8 cellular contexts compared by ENCODE assay signal in genomic region chr1:236604218-236605029, GRCh38. TPM values are rescaled to one million over a fixed set of nuclear protein-coding genes. Genes with fewer than 3 reads are reported as not detected.
A peak's percentile ranks its signal among the peaks of the same experiment; 100 is the strongest.
DNase-seq lines count a peak whose midpoint lies in the region; ATAC-seq and TF ChIP-seq lines count a peak whose summit lies in the region.

A gene with protein sequence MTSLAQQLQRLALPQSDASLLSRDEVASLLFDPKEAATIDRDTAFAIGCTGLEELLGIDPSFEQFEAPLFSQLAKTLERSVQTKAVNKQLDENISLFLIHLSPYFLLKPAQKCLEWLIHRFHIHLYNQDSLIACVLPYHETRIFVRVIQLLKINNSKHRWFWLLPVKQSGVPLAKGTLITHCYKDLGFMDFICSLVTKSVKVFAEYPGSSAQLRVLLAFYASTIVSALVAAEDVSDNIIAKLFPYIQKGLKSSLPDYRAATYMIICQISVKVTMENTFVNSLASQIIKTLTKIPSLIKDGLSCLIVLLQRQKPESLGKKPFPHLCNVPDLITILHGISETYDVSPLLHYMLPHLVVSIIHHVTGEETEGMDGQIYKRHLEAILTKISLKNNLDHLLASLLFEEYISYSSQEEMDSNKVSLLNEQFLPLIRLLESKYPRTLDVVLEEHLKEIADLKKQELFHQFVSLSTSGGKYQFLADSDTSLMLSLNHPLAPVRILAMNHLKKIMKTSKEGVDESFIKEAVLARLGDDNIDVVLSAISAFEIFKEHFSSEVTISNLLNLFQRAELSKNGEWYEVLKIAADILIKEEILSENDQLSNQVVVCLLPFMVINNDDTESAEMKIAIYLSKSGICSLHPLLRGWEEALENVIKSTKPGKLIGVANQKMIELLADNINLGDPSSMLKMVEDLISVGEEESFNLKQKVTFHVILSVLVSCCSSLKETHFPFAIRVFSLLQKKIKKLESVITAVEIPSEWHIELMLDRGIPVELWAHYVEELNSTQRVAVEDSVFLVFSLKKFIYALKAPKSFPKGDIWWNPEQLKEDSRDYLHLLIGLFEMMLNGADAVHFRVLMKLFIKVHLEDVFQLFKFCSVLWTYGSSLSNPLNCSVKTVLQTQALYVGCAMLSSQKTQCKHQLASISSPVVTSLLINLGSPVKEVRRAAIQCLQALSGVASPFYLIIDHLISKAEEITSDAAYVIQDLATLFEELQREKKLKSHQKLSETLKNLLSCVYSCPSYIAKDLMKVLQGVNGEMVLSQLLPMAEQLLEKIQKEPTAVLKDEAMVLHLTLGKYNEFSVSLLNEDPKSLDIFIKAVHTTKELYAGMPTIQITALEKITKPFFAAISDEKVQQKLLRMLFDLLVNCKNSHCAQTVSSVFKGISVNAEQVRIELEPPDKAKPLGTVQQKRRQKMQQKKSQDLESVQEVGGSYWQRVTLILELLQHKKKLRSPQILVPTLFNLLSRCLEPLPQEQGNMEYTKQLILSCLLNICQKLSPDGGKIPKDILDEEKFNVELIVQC (N-terminal part only) (minus strand): TSS chr1:236604516. CDS start chr1:236604095, 421 bp downstream.

- H3K4me2 ChIP-seq in PC-9 = peak within 1 kb of the TSS; percentile 80

- H4K20me1 ChIP-seq in PC-9 (ENCODE audit: insufficient read depth) = no peaks in the 10 kb centered on the region

- CTCF ChIA-PET in PC-9 (lab: Charles Lee) = interaction anchor here (0.6 kb wide), 1 partner anchor 783 kb away, joined by 3 read pairs; no protein-coding TSS in a partner anchor

- peak; percentile 91 for TF ChIP-seq POLR2A in erythroblast (IDR thresholded peaks at IDR 0.05; ENCODE audit: low read length)

- H3K9me2 ChIP-seq in PC-9 (ENCODE audit: insufficient read depth) = no peaks in the 10 kb centered on the region

- H3K9me3 ChIP-seq in PC-9 (ENCODE audit: insufficient read depth, low read depth) (no peaks in the 10 kb centered on the region), mucosa of rectum (ENCODE audit: control insufficient read depth in 2 of 2, low read length in 2 of 2) (no peaks in the 10 kb centered on the region)

- H3K27ac ChIP-seq in PC-9 = peak within 1 kb of the TSS; percentile 30
- peak within 1 kb of the TSS; percentile 58 to 71 for H3K27ac ChIP-seq in mucosa of rectum (ENCODE audit: low read depth in 2 of 2, low read length in 2 of 2)

- peak; percentile 98 for ATAC-seq in GM21619 (IDR thresholded peaks at IDR 0.05; ENCODE audit: unreplicated experiment)

- peak within 1 kb of the TSS; percentile 75 to 80 for H3K9ac ChIP-seq in mucosa of rectum (ENCODE audit: low read depth in 1 of 2, low read length in 2 of 2)

- peaks cover 17% of the 10 kb centered on the region; the same call in 1 of the 2 replicates for H3K36me3 ChIP-seq in PC-9 (ENCODE audit: low read depth)
- H3K36me3 ChIP-seq in mucosa of rectum (ENCODE audit: control insufficient read depth in 2 of 2, insufficient read depth in 2 of 2, low read length in 2 of 2) = peaks cover 0 to 7% of the 10 kb centered on the region in 2 donors

- intact Hi-C loops in PC-9 (cut with micrococcal nuclease; ENCODE audit: unreplicated experiment) = loop anchor here (1.0 to 10.0 kb wide), 2 partner anchors 190 to 501 kb away; partner anchors contain the start of gene MTR

- peaks cover 32% of the 10 kb centered on the region for H3K79me2 ChIP-seq in PC-9 (ENCODE audit: low read depth)

- 0 out of 2 replicates have a peak, but pooled peaks cover 4% of the 10 kb centered on the region for H3F3A ChIP-seq in PC-9 (ENCODE audit: insufficient read depth, low read depth)

- POLR2A ChIA-PET in PC-9 (lab: Charles Lee; ENCODE audit: unreplicated experiment) = interaction anchor here (0.6 to 0.7 kb wide), 2 partner anchors 191 to 255 kb away, joined by 3 to 4 read pairs; partner anchors contain the start of gene MTR

- H3K4me3 ChIP-seq in Jurkat, Clone E6-1 (ENCODE audit: low read length) = peak within 1 kb of the TSS; percentile 95
- H3K4me3 ChIP-seq in PC-9 (peak within 1 kb of the TSS; percentile 71), mucosa of rectum (ENCODE audit: low read length in 2 of 2) (peak within 1 kb of the TSS; percentile 84 to 98)

- H2AFZ ChIP-seq in PC-9 = peak within 1 kb of the TSS; percentile 93

- BruUV-seq in PC-9 (replicated peaks; lab: Mats Ljungman, UMichigan) = TSS peak; percentile 63

- TF ChIP-seq CTCF in PC-9 (conservative IDR thresholded peaks at IDR 0.05) = no peak

- H3K4me1 ChIP-seq in PC-9 (replicated peaks; ENCODE audit: insufficient read depth) (peaks cover 8% of the 10 kb centered on the region), mucosa of rectum (ENCODE audit: control insufficient read depth in 2 of 2, insufficient read depth in 2 of 2, low read length in 2 of 2) (peaks cover 3 to 8% of the 10 kb centered on the region in 2 donors)

- H3K27me3 ChIP-seq in PC-9 (ENCODE audit: insufficient read depth, low read depth) (peaks cover 1% of the 10 kb centered on the region; the same call in 1 of the 2 replicates), mucosa of rectum (ENCODE audit: control insufficient read depth in 2 of 2, insufficient read depth in 2 of 2, low read length in 2 of 2) (no peaks in the 10 kb centered on the region)

- DNase-seq in DMS153 (lab: John Stamatoyannopoulos, UW) = peak; percentile 66
- DNase-seq in Jurkat, Clone E6-1 (ENCODE audit: low read depth, low spot score) = peak; percentile 91
- peak; percentile 88 to 92 for DNase-seq in PC-9
- peak; percentile 85 for DNase-seq in activated T-cell treated with anti-CD3 and anti-CD28 coated beads, Interleukin-2, amount 50 U/mL, for 1 hour
- DNase-seq in erythroblast (lab: John Stamatoyannopoulos, UW) = peak; percentile 95
- DNase-seq in stimulated activated CD8-positive, alpha-beta memory T cell treated with anti-CD3 and anti-CD28 coated beads, Interleukin-4, amount 100 ng/mL, for 48 hours = peak; percentile 94

RNA-seq across cellular contexts. Expression of the gene that starts here (rescaled TPM):
- polyA plus RNA-seq in Jurkat, Clone E6-1 (2012; ENCODE audit: insufficient read depth, insufficient read length) = 26.0 TPM
- total RNA-seq in PC-9 (2021) = 34.3 and 43.0 TPM in 2 replicates

Comparison
In these comparisons a context has a peak if more than half of its experiments do, and no peak if none do; other contexts are left out.
1. Peak in every context shown above with its lines: DNase-seq, ATAC-seq, H3K4me3 ChIP-seq and H3K27ac ChIP-seq.